In the genomic region with DNA sequence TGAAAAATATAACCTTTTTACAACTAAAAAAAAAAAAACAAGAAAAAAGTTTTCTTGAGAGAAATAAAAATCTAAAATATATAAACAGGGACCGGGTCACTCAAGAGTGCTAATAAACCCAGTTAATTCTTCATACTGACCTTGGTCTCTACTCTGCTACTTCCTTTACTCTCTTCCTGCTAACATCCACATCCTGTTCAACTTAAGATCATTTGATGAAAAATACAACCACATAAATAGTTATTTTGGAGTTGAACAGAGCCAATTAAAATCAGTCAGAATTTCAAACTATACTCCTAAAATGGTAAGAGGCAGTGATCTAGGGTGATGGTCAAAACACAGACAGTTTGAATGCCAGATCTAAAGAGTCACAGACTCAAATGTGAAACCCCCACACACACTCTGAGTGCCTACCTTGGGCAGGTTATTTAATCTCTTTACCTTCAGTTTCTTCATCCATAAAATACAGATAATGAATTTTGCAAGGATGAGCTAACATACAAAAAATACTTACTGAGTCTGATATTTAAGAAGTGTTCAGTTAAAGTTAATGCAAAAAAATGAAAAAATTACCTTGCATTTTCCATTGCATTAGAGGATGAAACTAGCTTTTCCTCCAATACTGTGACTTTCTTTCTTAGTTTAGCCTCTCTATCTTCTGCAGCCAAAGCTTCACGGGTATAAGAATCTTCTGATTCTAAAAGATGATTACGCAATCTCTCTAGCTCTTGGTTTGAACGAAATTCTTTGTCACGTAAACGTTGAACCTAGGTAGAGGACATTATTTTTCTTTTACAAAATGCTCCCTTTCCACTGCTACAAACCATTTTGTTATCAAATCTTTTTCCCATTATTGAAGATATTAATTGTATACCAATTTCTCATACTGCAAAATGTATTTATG, we compare ENCODE assay signal across 16 cellular contexts. TPM values are rescaled to one million over a fixed set of nuclear protein-coding genes. Genes with fewer than 3 reads are reported as not detected.
DNase-seq lines count a peak whose midpoint lies in the region; ATAC-seq and TF ChIP-seq lines count a peak whose summit lies in the region.
"Had no signal": no experiment of that assay in that cellular context is flagged by ENCODE, and none has a peak within 500 bp of the region (broad histone marks: within the 10 kb centered on the region; RNA-seq: fewer than 3 reads in every experiment).

No MANE protein-coding gene starts in this region.

- no peaks in the 10 kb centered on the region for H3K27me3 ChIP-seq in Loucy (ENCODE audit: insufficient read depth, low read length, poor library complexity, severe bottlenecking)
- H3K27me3 ChIP-seq: gastroesophageal sphincter, vagina had no signal

- H4K20me1 ChIP-seq in Loucy (ENCODE audit: insufficient read depth, low read length, poor library complexity, severe bottlenecking): no peaks in the 10 kb centered on the region

- no peaks in the 10 kb centered on the region for H3K9me2 ChIP-seq in Loucy (replicated peaks; ENCODE audit: low read depth, low read length)

- peak overlapping the region; percentile 30; the same call in 1 of the 2 replicates for H2AFZ ChIP-seq in Loucy (ENCODE audit: low read length)

- DNase-seq in activated CD8-positive, alpha-beta memory T cell treated with anti-CD3 and anti-CD28 coated beads, Interleukin-2, amount 10 ng/mL, durations not matched to agents 7 days and 5 days: no peak
- no peak for DNase-seq in activated CD8-positive, alpha-beta memory T cell treated with anti-CD3 and anti-CD28 coated beads, Interleukin-2, amount 50 U/mL, for 4 hours
- DNase-seq in amniotic epithelial cell (ENCODE audit: low read depth) (peak; percentile 17), HK-2 (ENCODE audit: unreplicated experiment) (no peak)
- DNase-seq in natural killer cell treated with Interleukin-12 subunit alpha and Interleukin-12 subunit beta and Interleukin-15 and Interleukin-18, amount 100 ng/mL, for 72 hours (ENCODE audit: low spot score): no peak
- DNase-seq: activated CD4-positive, alpha-beta T cell treated with anti-CD3 and anti-CD28 coated beads, Interleukin-2, amount 50 U/mL, for 1 hour; central memory CD4-positive, alpha-beta T cell; DMS153; NCI-H82; RPMI8226 had no signal

- peak overlapping the region; percentile 65 for H3K4me3 ChIP-seq in Loucy (ENCODE audit: low read length, poor library complexity, severe bottlenecking)
- H3K4me3 ChIP-seq: gastroesophageal sphincter, HAP-1, vagina had no signal

- H3K36me3 ChIP-seq in Loucy (ENCODE audit: insufficient read depth, low read length): peaks cover 10% of the 10 kb centered on the region; the same call in 1 of the 2 replicates

- H3K36me3 Mint-ChIP-seq in activated CD8-positive, alpha-beta memory T cell treated with anti-CD3 and anti-CD28 coated beads, Interleukin-2, amount 10 ng/mL, durations not matched to agents 7 days and 5 days: peaks cover 37% of the 10 kb centered on the region
- peaks cover 21% of the 10 kb centered on the region for H3K36me3 Mint-ChIP-seq in natural killer cell treated with Interleukin-12 subunit alpha and Interleukin-12 subunit beta and Interleukin-15 and Interleukin-18, amount 100 ng/mL, for 72 hours

- no peaks in the 10 kb centered on the region for H3K27me3 Mint-ChIP-seq in activated CD8-positive, alpha-beta memory T cell treated with anti-CD3 and anti-CD28 coated beads, Interleukin-2, amount 10 ng/mL, durations not matched to agents 7 days and 5 days
- H3K27me3 Mint-ChIP-seq in natural killer cell treated with Interleukin-12 subunit alpha and Interleukin-12 subunit beta and Interleukin-15 and Interleukin-18, amount 100 ng/mL, for 72 hours: no peaks in the 10 kb centered on the region

- H3K4me1 Mint-ChIP-seq in activated CD8-positive, alpha-beta memory T cell treated with anti-CD3 and anti-CD28 coated beads, Interleukin-2, amount 10 ng/mL, durations not matched to agents 7 days and 5 days: peaks cover 41% of the 10 kb centered on the region
- peaks cover 26 to 36% of the 10 kb centered on the region in 2 donors for H3K4me1 Mint-ChIP-seq in natural killer cell treated with Interleukin-12 subunit alpha and Interleukin-12 subunit beta and Interleukin-15 and Interleukin-18, amount 100 ng/mL, for 72 hours (ENCODE audit: low read depth in 2 of 2)

- CTCF ChIA-PET in activated CD8-positive, alpha-beta memory T cell treated with anti-CD3 and anti-CD28 coated beads, Interleukin-2, amount 10 ng/mL, durations not matched to agents 7 days and 5 days (lab: Charles Lee): interaction anchor here (0.8 to 1.9 kb wide), 2 partner anchors 19 to 99 kb away, joined by 3 to 4 read pairs; no protein-coding TSS in a partner anchor

- H3K79me2 ChIP-seq in Loucy (ENCODE audit: insufficient read depth, low read length): no peaks in the 10 kb centered on the region

- H3F3A ChIP-seq in Loucy (ENCODE audit: low read depth): peaks cover 20% of the 10 kb centered on the region; the same call in 1 of the 2 replicates

- H3K9me3 ChIP-seq in Loucy (ENCODE audit: insufficient read depth, low read depth, low read length): no peaks in the 10 kb centered on the region
- H3K9me3 ChIP-seq: gastroesophageal sphincter, HAP-1, vagina had no signal

- H3K4me2 ChIP-seq in Loucy (ENCODE audit: low read depth, low read length, poor library complexity, severe bottlenecking): peak overlapping the region; percentile 76

- H3K27ac Mint-ChIP-seq in activated CD8-positive, alpha-beta memory T cell treated with anti-CD3 and anti-CD28 coated beads, Interleukin-2, amount 10 ng/mL, durations not matched to agents 7 days and 5 days: peak overlapping the region; percentile 83
- H3K27ac Mint-ChIP-seq in natural killer cell treated with Interleukin-12 subunit alpha and Interleukin-12 subunit beta and Interleukin-15 and Interleukin-18, amount 100 ng/mL, for 72 hours: peak overlapping the region; percentile 84 to 87

- no peak for TF ChIP-seq CTCF in Loucy (conservative IDR thresholded peaks at IDR 0.05; ENCODE audit: low read length)

- peak overlapping the region; percentile 3 for H3K4me3 Mint-ChIP-seq in activated CD8-positive, alpha-beta memory T cell treated with anti-CD3 and anti-CD28 coated beads, Interleukin-2, amount 10 ng/mL, durations not matched to agents 7 days and 5 days
- peak overlapping the region; percentile 73 for H3K4me3 Mint-ChIP-seq in natural killer cell treated with Interleukin-12 subunit alpha and Interleukin-12 subunit beta and Interleukin-15 and Interleukin-18, amount 100 ng/mL, for 72 hours

- peak; percentile 48 for ATAC-seq in activated CD8-positive, alpha-beta memory T cell treated with anti-CD3 and anti-CD28 coated beads, Interleukin-2, amount 10 ng/mL, durations not matched to agents 7 days and 5 days
- ATAC-seq in natural killer cell treated with Interleukin-12 subunit alpha and Interleukin-12 subunit beta and Interleukin-15 and Interleukin-18, amount 100 ng/mL, for 72 hours: no peak
- ATAC-seq in GM21381 (IDR thresholded peaks at IDR 0.05; ENCODE audit: unreplicated experiment): no peak
- ATAC-seq in HG02885 (IDR thresholded peaks at IDR 0.05; ENCODE audit: poor library complexity, unreplicated experiment): no peak
- ATAC-seq: gastroesophageal sphincter had no signal

- peak overlapping the region; percentile 64 for H3K9ac ChIP-seq in Loucy (ENCODE audit: low read depth, low read length, poor library complexity, severe bottlenecking)

- H3K4me1 ChIP-seq in Loucy (ENCODE audit: insufficient read depth, low read length, poor library complexity, severe bottlenecking): peaks cover 44% of the 10 kb centered on the region
- H3K4me1 ChIP-seq: HAP-1, vagina had no signal

- H3K9me3 Mint-ChIP-seq in activated CD8-positive, alpha-beta memory T cell treated with anti-CD3 and anti-CD28 coated beads, Interleukin-2, amount 10 ng/mL, durations not matched to agents 7 days and 5 days (ENCODE audit: low read depth): no peaks in the 10 kb centered on the region
- no peaks in the 10 kb centered on the region for H3K9me3 Mint-ChIP-seq in natural killer cell treated with Interleukin-12 subunit alpha and Interleukin-12 subunit beta and Interleukin-15 and Interleukin-18, amount 100 ng/mL, for 72 hours

RNA-seq across cellular contexts. Expression of gene TRIP11, which starts 40.9 kb away (rescaled TPM):
- 10 to 100 TPM; 39.2 to 47.4 TPM for total RNA-seq in activated CD8-positive, alpha-beta memory T cell treated with anti-CD3 and anti-CD28 coated beads, Interleukin-2, amount 10 ng/mL, durations not matched to agents 7 days and 5 days
- 10 to 100 TPM; 47.8 to 53.9 TPM for total RNA-seq in natural killer cell treated with Interleukin-12 subunit alpha and Interleukin-12 subunit beta and Interleukin-15 and Interleukin-18, amount 100 ng/mL, for 72 hours

RNA-seq across cellular contexts. Expression of gene FBLN5, which starts 51.4 kb away (rescaled TPM):
- under 1 TPM; 0.23 to 0.73 TPM for total RNA-seq in activated CD8-positive, alpha-beta memory T cell treated with anti-CD3 and anti-CD28 coated beads, Interleukin-2, amount 10 ng/mL, durations not matched to agents 7 days and 5 days
- not detected for total RNA-seq in natural killer cell treated with Interleukin-12 subunit alpha and Interleukin-12 subunit beta and Interleukin-15 and Interleukin-18, amount 100 ng/mL, for 72 hours
